Comparison of ENCODE assay signal across 8 cellular contexts in the genomic region with DNA sequence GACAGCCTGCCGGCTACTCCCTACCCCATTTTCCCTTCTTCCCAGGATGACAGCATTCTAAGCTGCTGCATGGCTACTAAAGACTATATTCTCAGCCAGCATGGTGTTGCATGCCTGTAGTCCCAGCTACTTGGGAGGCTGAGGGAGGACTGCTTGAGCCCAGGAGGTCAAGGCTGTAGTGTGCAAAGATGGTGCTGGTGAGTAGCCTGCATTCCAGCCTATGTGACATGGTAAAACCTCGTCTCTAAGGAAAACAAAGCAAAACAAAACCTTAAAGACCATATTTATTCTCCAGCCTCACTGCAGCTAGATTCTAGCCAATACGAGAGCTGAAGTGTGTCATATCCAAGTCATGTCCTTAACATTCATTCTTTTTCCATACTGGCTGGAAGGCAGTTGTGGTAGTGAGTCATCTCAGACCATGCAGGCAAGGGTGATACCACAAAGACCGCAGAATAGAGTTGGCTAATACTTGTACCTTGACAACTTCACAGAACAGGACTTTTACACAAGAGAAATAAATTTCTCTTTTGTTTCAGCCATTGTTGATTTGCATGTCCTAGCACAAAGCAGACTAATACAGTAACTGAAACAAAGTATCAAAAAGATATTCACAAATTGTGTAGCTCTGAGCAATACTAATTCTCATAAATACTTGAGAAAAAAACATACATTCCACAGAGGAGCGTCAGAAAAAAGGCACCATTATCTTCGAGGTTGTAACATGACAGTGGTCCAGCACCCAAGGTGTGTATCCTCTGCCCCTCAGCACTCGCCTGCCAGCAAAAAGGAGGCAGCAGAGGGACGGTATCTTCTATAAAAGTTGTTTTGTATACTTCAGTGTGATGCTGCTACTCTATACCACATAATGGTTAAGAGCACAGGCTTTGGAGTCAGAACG. TPM values are rescaled to one million over a fixed set of nuclear protein-coding genes. Genes with fewer than 3 reads are reported as not detected.
DNase-seq lines count a peak whose midpoint lies in the region; ATAC-seq and TF ChIP-seq lines count a peak whose summit lies in the region.

No MANE protein-coding gene starts in this region.

- ATAC-seq in GM23338, result peak; percentile 39; the same call in 2 of the 3 replicates
- peak; percentile 98 for ATAC-seq in stimulated activated naive CD8-positive, alpha-beta T cell treated with anti-CD3 and anti-CD28 coated beads, Interleukin-15, amount 100 ng/mL, for 72 hours

- no peaks in the 10 kb centered on the region for H3K27me3 ChIP-seq in GM23338 (ENCODE audit: insufficient read depth)

- H4K20me1 ChIP-seq in GM23338 (replicated peaks; ENCODE audit: insufficient read depth), result peaks cover 13% of the 10 kb centered on the region

- H3K4me2 ChIP-seq in GM23338, result no peak overlapping the region

- H3K27ac Mint-ChIP-seq in GM23338, result peak overlapping the region; percentile 72; the same call in 1 of the 2 replicates
- H3K27ac Mint-ChIP-seq in activated naive CD8-positive, alpha-beta T cell, result peak overlapping the region; percentile 84
- peak overlapping the region; percentile 54 to 91 (median 84) for H3K27ac Mint-ChIP-seq in immature natural killer cell
- peak overlapping the region; percentile 78 to 96 for H3K27ac Mint-ChIP-seq in stimulated activated naive CD8-positive, alpha-beta T cell treated with anti-CD3 and anti-CD28 coated beads, Interleukin-15, amount 100 ng/mL, for 72 hours

- H3K4me1 ChIP-seq in GM23338 (ENCODE audit: insufficient read depth), result peaks cover 13% of the 10 kb centered on the region; the same call in 1 of the 2 replicates

- H2AFZ ChIP-seq in GM23338, result no peak overlapping the region

- 0 out of 2 replicates have a peak overlapping the region, but pooled peaks have one; percentile 29 for H3K27ac ChIP-seq in GM23338 (ENCODE audit: low read depth)

- H3K4me3 Mint-ChIP-seq in GM23338 (no peak overlapping the region), immature natural killer cell (peak overlapping the region in 4 of 5 donors; percentile 13 to 69 (median 57))
- H3K4me3 Mint-ChIP-seq in activated naive CD8-positive, alpha-beta T cell, result no peak overlapping the region
- peak overlapping the region; percentile 35 to 71 for H3K4me3 Mint-ChIP-seq in stimulated activated naive CD8-positive, alpha-beta T cell treated with anti-CD3 and anti-CD28 coated beads, Interleukin-15, amount 100 ng/mL, for 72 hours

- H3F3A ChIP-seq in GM23338 (replicated peaks; ENCODE audit: low read depth), result 0 out of 2 replicates have a peak, but pooled peaks cover 5% of the 10 kb centered on the region

- H3K79me2 ChIP-seq in GM23338 (replicated peaks; ENCODE audit: insufficient read depth), result peaks cover 23% of the 10 kb centered on the region

- H3K4me1 Mint-ChIP-seq in GM23338, result peaks cover 3% of the 10 kb centered on the region; the same call in 2 of the 3 replicates
- peaks cover 28% of the 10 kb centered on the region for H3K4me1 Mint-ChIP-seq in activated naive CD8-positive, alpha-beta T cell (ENCODE audit: low read depth)
- peaks cover 23 to 31% of the 10 kb centered on the region in 2 donors for H3K4me1 Mint-ChIP-seq in immature natural killer cell
- H3K4me1 Mint-ChIP-seq in stimulated activated naive CD8-positive, alpha-beta T cell treated with anti-CD3 and anti-CD28 coated beads, Interleukin-15, amount 100 ng/mL, for 72 hours, result peaks cover 28% of the 10 kb centered on the region

- no peak for TF ChIP-seq CTCF in GM23338 (conservative IDR thresholded peaks at IDR 0.05; ENCODE audit: low read depth in 2 of 2)

- H3K36me3 Mint-ChIP-seq in GM23338 (ENCODE audit: low read depth) (peaks cover 33% of the 10 kb centered on the region), immature natural killer cell (peaks cover 4 to 26% (median 12%) of the 10 kb centered on the region in 3 donors)
- peaks cover 11% of the 10 kb centered on the region for H3K36me3 Mint-ChIP-seq in activated naive CD8-positive, alpha-beta T cell

- no peaks in the 10 kb centered on the region for H3K9me2 ChIP-seq in GM23338 (ENCODE audit: insufficient read depth)

- peaks cover 12% of the 10 kb centered on the region for H3K36me3 ChIP-seq in GM23338 (ENCODE audit: insufficient read depth)

- H3K4me3 ChIP-seq in GM23338, result no peak overlapping the region

- no peaks in the 10 kb centered on the region for H3K27me3 Mint-ChIP-seq in GM23338 (ENCODE audit: insufficient read depth, low read depth, poor library complexity)
- no peaks in the 10 kb centered on the region for H3K27me3 Mint-ChIP-seq in activated naive CD8-positive, alpha-beta T cell
- no peaks in the 10 kb centered on the region for H3K27me3 Mint-ChIP-seq in immature natural killer cell (ENCODE audit: low read depth in 3 of 3)
- no peaks in the 10 kb centered on the region for H3K27me3 Mint-ChIP-seq in stimulated activated naive CD8-positive, alpha-beta T cell treated with anti-CD3 and anti-CD28 coated beads, Interleukin-15, amount 100 ng/mL, for 72 hours

- DNase-seq in GM04504 (ENCODE audit: low read depth) (peak; percentile 98), GM23338 (ENCODE audit: low spot score) (no peak), M059J (ENCODE audit: low read depth) (peak; percentile 99), immature natural killer cell (peak in 2 of 3 donors; percentile 19 to 40), cortex of kidney (lab: John Stamatoyannopoulos, UW) (no peak), NCI-H510A (lab: John Stamatoyannopoulos, UW) (no peak)
- peak in 1 of 2 donors; percentile 68 for DNase-seq in stimulated activated naive CD8-positive, alpha-beta T cell treated with anti-CD3 and anti-CD28 coated beads, Interleukin-15, amount 100 ng/mL, for 72 hours

- H3K9me3 Mint-ChIP-seq in GM23338 (no peaks in the 10 kb centered on the region), immature natural killer cell (peaks cover 0 to 1% (median 0%) of the 10 kb centered on the region in 6 donors)
- H3K9me3 Mint-ChIP-seq in activated naive CD8-positive, alpha-beta T cell (ENCODE audit: low read depth), result no peaks in the 10 kb centered on the region
- H3K9me3 Mint-ChIP-seq in stimulated activated naive CD8-positive, alpha-beta T cell treated with anti-CD3 and anti-CD28 coated beads, Interleukin-15, amount 100 ng/mL, for 72 hours, result no peaks in the 10 kb centered on the region

TF ChIP-seq in GM23338, 12 proteins besides CTCF, POLR2A, EP300 and RAD21:
- TF ChIP-seq STAT1 (IDR thresholded peaks at IDR 0.05; ENCODE audit: unreplicated experiment), result no peak
- no peak for TF ChIP-seq CREB1 (CRISPR knock-in tag; IDR thresholded peaks at IDR 0.05; ENCODE audit: low read depth)
- no peak for TF ChIP-seq NANOG (IDR thresholded peaks at IDR 0.05; ENCODE audit: borderline replicate concordance)
- no peak for TF ChIP-seq ZNF331 (CRISPR knock-in tag; IDR thresholded peaks at IDR 0.05; ENCODE audit: low read depth)

RNA-seq across cellular contexts. Expression of a gene that starts 14.8 kb away (rescaled TPM):
- total RNA-seq in GM23338 (2014; rRNA removed; shearing (Covaris generic)), result 72.5 and 80.7 TPM in 2 replicates
- polyA plus RNA-seq in GM23338 (2016; fragmentation: Nextera tagmentation; extraction: Ambion mirVana), result 40.8 and 57.5 TPM in 2 replicates
- 16.6 and 24.5 TPM in 2 replicates for total RNA-seq in M059J (2014; rRNA removed; shearing (Covaris generic))
- polyA plus RNA-seq in immature natural killer cell, result 100 to 1,000 TPM in 1 of 3 donors, 10 to 100 TPM in 2; 52.4 to 116 (median 66.4) TPM

RNA-seq across cellular contexts. Expression of a gene that starts 15.0 kb away (rescaled TPM):
- total RNA-seq in GM23338 (2014; rRNA removed; shearing (Covaris generic)), result 138 and 169 TPM in 2 replicates
- polyA plus RNA-seq in GM23338 (2016; fragmentation: Nextera tagmentation; extraction: Ambion mirVana) (177 and 205 TPM in 2 replicates), immature natural killer cell (10 to 100 TPM; 27.4 to 43.3 (median 28.0) TPM)
- total RNA-seq in M059J (2014; rRNA removed; shearing (Covaris generic)), result 85.4 and 114 TPM in 2 replicates

RNA-seq across cellular contexts. Expression of a gene that starts 34.7 kb away (rescaled TPM):
- 40.8 and 50.7 TPM in 2 replicates for total RNA-seq in GM23338 (2014; rRNA removed; shearing (Covaris generic))
- polyA plus RNA-seq in GM23338 (2016; fragmentation: Nextera tagmentation; extraction: Ambion mirVana) (24.6 and 30.0 TPM in 2 replicates), immature natural killer cell (10 to 100 TPM; 72.7 to 81.9 (median 73.5) TPM)
- 55.3 and 79.9 TPM in 2 replicates for total RNA-seq in M059J (2014; rRNA removed; shearing (Covaris generic))

RNA-seq across cellular contexts. Expression of a gene that starts 35.0 kb away (rescaled TPM):
- total RNA-seq in GM23338 (2014; rRNA removed; shearing (Covaris generic)), result 165 and 187 TPM in 2 replicates
- polyA plus RNA-seq in GM23338 (2016; fragmentation: Nextera tagmentation; extraction: Ambion mirVana), result 277 and 288 TPM in 2 replicates
- total RNA-seq in M059J (2014; rRNA removed; shearing (Covaris generic)), result 186 and 310 TPM in 2 replicates
- 100 to 1,000 TPM; 261 to 411 (median 304) TPM for polyA plus RNA-seq in immature natural killer cell

Comparison
In these comparisons a context has a peak if more than half of its experiments do, and no peak if none do; other contexts are left out.
1. DNase-seq: peak in GM04504 (single experiment), M059J (single experiment) and immature natural killer cell (2 of 3); none in GM23338 (single experiment), cortex of kidney (single experiment) and NCI-H510A (single experiment).
2. H3K4me3 Mint-ChIP-seq: peak in immature natural killer cell (4 of 5) and stimulated activated naive CD8-positive, alpha-beta T cell treated with anti-CD3 and anti-CD28 coated beads, Interleukin-15, amount 100 ng/mL, for 72 hours (2 of 2); none in GM23338 (single experiment) and activated naive CD8-positive, alpha-beta T cell (single experiment).
3. Peak in every context shown above with its lines, with median percentiles within 50 percentile points of each other: H3K27ac Mint-ChIP-seq.